Comparison of ENCODE assay signal across 8 cellular contexts in genomic region chr22:31291403-31291715, GRCh38. TPM values are rescaled to one million over a fixed set of nuclear protein-coding genes. Genes with fewer than 3 reads are reported as not detected.
DNase-seq lines count a peak whose midpoint lies in the region; ATAC-seq lines count a peak whose summit lies in the region.

No MANE protein-coding gene starts in this region.

- H3K27me3 Mint-ChIP-seq in activated naive CD8-positive, alpha-beta T cell treated with anti-CD3 and anti-CD28 coated beads, Interleukin-2, amount 10 ng/mL, durations not matched to agents 7 days and 5 days: no peaks in the 10 kb centered on the region
- no peaks in the 10 kb centered on the region for H3K27me3 Mint-ChIP-seq in stimulated activated memory B cell treated with anti-CD40 and anti-IgM and Interleukin-4, amounts not matched to agents 10 μg/mL and 1 μg/mL and 100 μg/mL, for 72 hours

- H3K36me3 Mint-ChIP-seq in activated naive CD8-positive, alpha-beta T cell treated with anti-CD3 and anti-CD28 coated beads, Interleukin-2, amount 10 ng/mL, durations not matched to agents 7 days and 5 days: peaks cover 7% of the 10 kb centered on the region
- H3K36me3 Mint-ChIP-seq in stimulated activated memory B cell treated with anti-CD40 and anti-IgM and Interleukin-4, amounts not matched to agents 10 μg/mL and 1 μg/mL and 100 μg/mL, for 72 hours: peaks cover 18% of the 10 kb centered on the region

- H3K27ac ChIP-seq in HUES48 (ENCODE audit: low read depth, low read length): no peak overlapping the region
- no peak overlapping the region for H3K27ac ChIP-seq in iPS DF 6.9 (ENCODE audit: low read length)

- H3K27me3 ChIP-seq in HUES48 (ENCODE audit: control insufficient read depth, insufficient read depth, low read length): peaks cover 20% of the 10 kb centered on the region
- H3K27me3 ChIP-seq in iPS DF 6.9 (ENCODE audit: control insufficient read depth, insufficient read depth, low read length): no peaks in the 10 kb centered on the region; the same call in 1 of the 2 replicates

- H3K9me3 Mint-ChIP-seq in activated naive CD8-positive, alpha-beta T cell treated with anti-CD3 and anti-CD28 coated beads, Interleukin-2, amount 10 ng/mL, durations not matched to agents 7 days and 5 days: no peaks in the 10 kb centered on the region
- no peaks in the 10 kb centered on the region for H3K9me3 Mint-ChIP-seq in stimulated activated memory B cell treated with anti-CD40 and anti-IgM and Interleukin-4, amounts not matched to agents 10 μg/mL and 1 μg/mL and 100 μg/mL, for 72 hours

- peak overlapping the region; percentile 93 for H3K4me3 Mint-ChIP-seq in activated naive CD8-positive, alpha-beta T cell treated with anti-CD3 and anti-CD28 coated beads, Interleukin-2, amount 10 ng/mL, durations not matched to agents 7 days and 5 days
- peak overlapping the region; percentile 99 for H3K4me3 Mint-ChIP-seq in stimulated activated memory B cell treated with anti-CD40 and anti-IgM and Interleukin-4, amounts not matched to agents 10 μg/mL and 1 μg/mL and 100 μg/mL, for 72 hours

- H3K27ac Mint-ChIP-seq in activated naive CD8-positive, alpha-beta T cell treated with anti-CD3 and anti-CD28 coated beads, Interleukin-2, amount 10 ng/mL, durations not matched to agents 7 days and 5 days: peak overlapping the region; percentile 93
- peak overlapping the region; percentile 100 for H3K27ac Mint-ChIP-seq in stimulated activated memory B cell treated with anti-CD40 and anti-IgM and Interleukin-4, amounts not matched to agents 10 μg/mL and 1 μg/mL and 100 μg/mL, for 72 hours

- no peak overlapping the region for H3K9ac ChIP-seq in HUES48 (ENCODE audit: low read depth, low read length)

- POLR2A ChIA-PET in activated naive CD8-positive, alpha-beta T cell treated with anti-CD3 and anti-CD28 coated beads, Interleukin-2, amount 10 ng/mL, durations not matched to agents 7 days and 5 days (lab: Charles Lee): interaction anchor here (0.7 to 6.4 kb wide), 11 partner anchors 11 to 323 kb away, joined by 3 to 127 read pairs (median 10); partner anchors contain the start of genes LIMK2, MORC2, PATZ1 and RNF185

- DNase-seq in activated naive CD8-positive, alpha-beta T cell treated with anti-CD3 and anti-CD28 coated beads, Interleukin-2, amount 10 ng/mL, durations not matched to agents 7 days and 5 days: no peak
- DNase-seq in iPS DF 6.9 (ENCODE audit: low read depth, low spot score) (no peak), NCI-H1694 (lab: John Stamatoyannopoulos, UW) (no peak), NCI-H446 (lab: John Stamatoyannopoulos, UW) (no peak), amniotic stem cell (lab: John Stamatoyannopoulos, UW) (no peak)
- DNase-seq in stimulated activated CD4-positive, alpha-beta T cell treated with anti-CD3 and anti-CD28 coated beads, Interleukin-4, amount 100 ng/mL, for 4 hours: no peak

- WGBS in iPS DF 6.9 (ENCODE audit: insufficient coverage, insufficient read length): no CpG with 5 or more reads among the region's 11 CpGs

- peak overlapping the region; percentile 60 for H3K4me3 ChIP-seq in HUES48 (ENCODE audit: low read depth, low read length)
- H3K4me3 ChIP-seq in iPS DF 6.9 (ENCODE audit: low read length): peak overlapping the region; percentile 45; the same call in 1 of the 2 replicates

- H3K9me3 ChIP-seq in HUES48 (ENCODE audit: control insufficient read depth, insufficient read depth, low read length): no peaks in the 10 kb centered on the region
- H3K9me3 ChIP-seq in iPS DF 6.9 (ENCODE audit: control insufficient read depth, insufficient read depth, low read length): no peaks in the 10 kb centered on the region

- H3K4me1 Mint-ChIP-seq in activated naive CD8-positive, alpha-beta T cell treated with anti-CD3 and anti-CD28 coated beads, Interleukin-2, amount 10 ng/mL, durations not matched to agents 7 days and 5 days: peaks cover 59% of the 10 kb centered on the region
- H3K4me1 Mint-ChIP-seq in stimulated activated memory B cell treated with anti-CD40 and anti-IgM and Interleukin-4, amounts not matched to agents 10 μg/mL and 1 μg/mL and 100 μg/mL, for 72 hours: peaks cover 82% of the 10 kb centered on the region

- peaks cover 5% of the 10 kb centered on the region for H3K4me1 ChIP-seq in HUES48 (ENCODE audit: control insufficient read depth, insufficient read depth, low read length)
- H3K4me1 ChIP-seq in iPS DF 6.9 (ENCODE audit: control insufficient read depth, insufficient read depth, low read length): no peaks in the 10 kb centered on the region

- ATAC-seq in activated naive CD8-positive, alpha-beta T cell treated with anti-CD3 and anti-CD28 coated beads, Interleukin-2, amount 10 ng/mL, durations not matched to agents 7 days and 5 days (ENCODE audit: low read depth): no peak
- ATAC-seq in stimulated activated memory B cell treated with anti-CD40 and anti-IgM and Interleukin-4, amounts not matched to agents 10 μg/mL and 1 μg/mL and 100 μg/mL, for 72 hours: no peak

- H3K36me3 ChIP-seq in HUES48 (ENCODE audit: control insufficient read depth, insufficient read depth, low read length) (no peaks in the 10 kb centered on the region), iPS DF 6.9 (ENCODE audit: control insufficient read depth, insufficient read depth, low read length) (no peaks in the 10 kb centered on the region)

RNA-seq across cellular contexts. Expression of gene PIK3IP1, which starts 0.9 kb away (rescaled TPM):
- 100 to 1,000 TPM; 110 to 125 TPM for total RNA-seq in activated naive CD8-positive, alpha-beta T cell treated with anti-CD3 and anti-CD28 coated beads, Interleukin-2, amount 10 ng/mL, durations not matched to agents 7 days and 5 days

RNA-seq across cellular contexts. Expression of gene PATZ1, which starts 54.8 kb away (rescaled TPM):
- total RNA-seq in activated naive CD8-positive, alpha-beta T cell treated with anti-CD3 and anti-CD28 coated beads, Interleukin-2, amount 10 ng/mL, durations not matched to agents 7 days and 5 days: 10 to 100 TPM; 36.2 to 37.2 TPM
